In the genomic region with DNA sequence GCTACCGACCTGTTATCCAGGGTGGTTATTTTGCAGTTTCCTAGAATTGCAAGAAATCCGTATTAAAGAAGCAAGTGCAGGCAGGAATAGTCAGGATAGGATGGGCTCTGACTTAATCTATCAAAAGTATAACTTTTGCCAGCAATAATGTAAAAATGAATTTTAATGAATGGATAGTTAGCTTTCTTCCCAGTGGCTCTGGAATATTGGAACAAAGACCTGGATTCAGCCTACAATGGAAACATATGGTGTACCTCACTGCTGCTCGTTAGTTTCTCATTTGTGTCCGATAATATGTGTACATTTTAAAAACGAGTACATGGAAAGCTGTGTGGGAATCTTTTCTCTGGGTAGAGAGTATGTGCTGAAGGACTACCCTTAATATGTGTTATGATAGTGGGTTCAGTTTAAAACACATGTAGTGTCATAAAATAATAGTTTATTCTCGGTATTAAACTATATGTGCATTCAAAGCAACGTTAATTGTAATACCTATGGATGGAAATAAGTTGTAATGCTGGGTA, we compare ENCODE assay signal across 9 cellular contexts. TPM values are rescaled to one million over a fixed set of nuclear protein-coding genes. Genes with fewer than 3 reads are reported as not detected.
A peak's percentile ranks its signal among the peaks of the same experiment; 100 is the strongest.
DNase-seq lines count a peak whose midpoint lies in the region; ATAC-seq and TF ChIP-seq lines count a peak whose summit lies in the region.
"Had no signal": no experiment of that assay in that cellular context is flagged by ENCODE, and none has a peak within 500 bp of the region (broad histone marks: within the 10 kb centered on the region; RNA-seq: fewer than 3 reads in every experiment).

No MANE protein-coding gene starts in this region.

- in situ Hi-C loops in HAP-1 (cut with MboI; ENCODE audit: low sequenced_read_pairs) (no loop called here), Panc1 (cut with HindIII; ENCODE audit: low pct_unique_long_range_greater_than_20kb, low sequenced_read_pairs) (no loop called here)

- no peak for ATAC-seq in Panc1
- ATAC-seq in GM18868 (IDR thresholded peaks at IDR 0.05; ENCODE audit: unreplicated experiment) = no peak
- ATAC-seq in HG02678 (IDR thresholded peaks at IDR 0.05; ENCODE audit: unreplicated experiment) = no peak

- BruUV-seq in Panc1 (replicated peaks; lab: Mats Ljungman, UMichigan) = no TSS peak

- intact Hi-C loops in Panc1 (cut with micrococcal nuclease; ENCODE audit: unreplicated experiment) = loop anchor here (10.0 kb wide), 1 partner anchor 308 kb away; no protein-coding TSS in a partner anchor
- intact Hi-C loops in spleen (cut with DNase I; ENCODE audit: low total_unique reads) = no loop called here
- intact Hi-C loops in prostate gland (cut with DNase I) = no loop called here

- CTCF ChIA-PET in Panc1 (lab: Charles Lee) = no interaction called here

- H3K9me3 ChIP-seq in HAP-1 = no peaks in the 10 kb centered on the region
- no peaks in the 10 kb centered on the region for H3K9me3 ChIP-seq in Panc1 (ENCODE audit: control insufficient read depth, insufficient read depth, low read depth, low read length)
- no peaks in the 10 kb centered on the region for H3K9me3 ChIP-seq in iPS DF 6.9 (ENCODE audit: control insufficient read depth, insufficient read depth, low read length)
- H3K9me3 ChIP-seq in spleen = no peaks in the 10 kb centered on the region
- H3K9me3 ChIP-seq in prostate gland = no peaks in the 10 kb centered on the region

- H3K27ac ChIP-seq in Panc1 (ENCODE audit: low read length) (peak overlapping the region; percentile 84), iPS DF 6.9 (ENCODE audit: low read length) (no peak overlapping the region), spleen (peak overlapping the region in 5 of 8 donors; percentile 93 to 96 (median 94)), prostate gland (peak overlapping the region in 1 of 2 donors; percentile 82)

- TF ChIP-seq CTCF in Panc1 (IDR thresholded peaks at IDR 0.05) (no peak), spleen (IDR thresholded peaks at IDR 0.05 in 8 of 11, conservative IDR thresholded peaks at IDR 0.05 in 3 of 11) (no peak), prostate gland (IDR thresholded peaks at IDR 0.05) (no peak)

- POLR2A ChIA-PET in Panc1 (lab: Charles Lee) = interaction anchor here (0.6 kb wide), 1 partner anchor 32 kb away, joined by 5 read pairs; no protein-coding TSS in a partner anchor

- no peaks in the 10 kb centered on the region for H3K27me3 ChIP-seq in HAP-1 (ENCODE audit: low read depth)
- no peaks in the 10 kb centered on the region for H3K27me3 ChIP-seq in Panc1 (ENCODE audit: control insufficient read depth, insufficient read depth, low read length)
- no peaks in the 10 kb centered on the region for H3K27me3 ChIP-seq in iPS DF 6.9 (ENCODE audit: control insufficient read depth, insufficient read depth, low read length)
- no peaks in the 10 kb centered on the region for H3K27me3 ChIP-seq in spleen (replicated peaks in 1 of 7)
- H3K27me3 ChIP-seq in prostate gland (replicated peaks; ENCODE audit: insufficient read depth) = no peaks in the 10 kb centered on the region

- H3K4me3 ChIP-seq in HAP-1 (peak overlapping the region; percentile 97), Panc1 (ENCODE audit: low read depth in 2 of 2, low read length in 2 of 2) (peak overlapping the region; percentile 91 to 94), iPS DF 6.9 (ENCODE audit: low read length) (peak overlapping the region; percentile 80; the same call in 1 of the 2 replicates), spleen (peak overlapping the region in 6 of 8 donors; percentile 87 to 99 (median 99)), prostate gland (peak overlapping the region in 1 of 2 donors; percentile 54)

- WGBS in iPS DF 6.9 (ENCODE audit: insufficient coverage, insufficient read length) = no CpG with 5 or more reads among the region's 7 CpGs
- 20 to 29% (median 29%) methylated on average over 7 of the region's 7 CpGs for WGBS in spleen, 5 donors
- 13% methylated on average over 7 of the region's 7 CpGs for WGBS in prostate gland

- TF ChIP-seq POLR2A in spleen (IDR thresholded peaks at IDR 0.05) (no peak), prostate gland (IDR thresholded peaks at IDR 0.05) (no peak)

- DNase-seq in HAP-1 (ENCODE audit: low spot score in 2 of 2) (no peak), Panc1 (ENCODE audit: low read depth, low spot score) (no peak), iPS DF 6.9 (ENCODE audit: low read depth, low spot score) (no peak), spleen (no peak), T-helper 9 cell (no peak), prostate gland (ENCODE audit: low spot score) (no peak)
- DNase-seq: foreskin melanocyte had no signal

- H3K4me1 ChIP-seq in HAP-1 = peaks cover 14% of the 10 kb centered on the region; the same call in 1 of the 2 replicates
- H3K4me1 ChIP-seq in Panc1 (ENCODE audit: control insufficient read depth, insufficient read depth, low read length) = peaks cover 35% of the 10 kb centered on the region
- no peaks in the 10 kb centered on the region for H3K4me1 ChIP-seq in iPS DF 6.9 (ENCODE audit: control insufficient read depth, insufficient read depth, low read length)
- peaks cover 11 to 65% (median 46%) of the 10 kb centered on the region in 6 donors for H3K4me1 ChIP-seq in spleen
- H3K4me1 ChIP-seq in prostate gland (replicated peaks) = no peaks in the 10 kb centered on the region

- H3K36me3 ChIP-seq in HAP-1 (replicated peaks) (no peaks in the 10 kb centered on the region), Panc1 (ENCODE audit: control insufficient read depth, insufficient read depth, low read length) (peaks cover 5% of the 10 kb centered on the region), iPS DF 6.9 (ENCODE audit: control insufficient read depth, insufficient read depth, low read length) (no peaks in the 10 kb centered on the region), spleen (peaks cover 0 to 8% (median 0%) of the 10 kb centered on the region in 6 donors), prostate gland (no peaks in the 10 kb centered on the region)

RNA-seq across cellular contexts. Expression of a gene that starts 0.8 kb away (rescaled TPM):
- total RNA-seq in Panc1 (2021; ENCODE audit: unreplicated experiment) (8.0 TPM), spleen (10 to 100 TPM in 3 of 7 donors, 1 to 10 TPM in 4; 5.9 to 13.6 (median 8.9) TPM), prostate gland (10 to 100 TPM in 1 of 2 donors, 1 to 10 TPM in 1; 2.3 to 15.3 TPM)
- 6.3 TPM for polyA plus RNA-seq in Panc1 (2012; ENCODE audit: insufficient read length)
- polyA plus RNA-seq in spleen = 10 to 100 TPM in 1 of 3 donors, 1 to 10 TPM in 2; 5.3 to 10.9 (median 9.1) TPM

RNA-seq across cellular contexts. Expression of a gene that starts 1.6 kb away (rescaled TPM):
- 83.5 TPM for total RNA-seq in Panc1 (2021; ENCODE audit: unreplicated experiment)
- polyA plus RNA-seq in Panc1 (2012; ENCODE audit: insufficient read length) = 50.1 TPM
- 10 to 100 TPM; 47.1 to 94.5 (median 51.2) TPM for total RNA-seq in spleen
- polyA plus RNA-seq in spleen = 10 to 100 TPM; 25.5 to 49.1 (median 43.0) TPM
- 10 to 100 TPM; 50.3 to 58.1 TPM for total RNA-seq in prostate gland
